In genomic region chr2:43279317-43279840, GRCh38 we compare ENCODE assay signal across 20 cellular contexts. TPM values are rescaled to one million over a fixed set of nuclear protein-coding genes. Genes with fewer than 3 reads are reported as not detected.
DNase-seq lines count a peak whose midpoint lies in the region; ATAC-seq and TF ChIP-seq lines count a peak whose summit lies in the region.
"Had no signal": no experiment of that assay in that cellular context is flagged by ENCODE, and none has a peak within 500 bp of the region (broad histone marks: within the 10 kb centered on the region; RNA-seq: fewer than 3 reads in every experiment).

No MANE protein-coding gene starts in this region.

- H3K27me3 ChIP-seq in OCI-LY3 (ENCODE audit: low read depth, low read length) (no peaks in the 10 kb centered on the region), psoas muscle (ENCODE audit: insufficient read depth in 3 of 3, low read length in 2 of 3) (no peaks in the 10 kb centered on the region)
- H3K27me3 ChIP-seq: BLaER1 had no signal

- DNase-seq in SIG-M5 treated with dmso at 0.1 percent for 504 hours (lab: John Stamatoyannopoulos, UW; ENCODE audit: unreplicated experiment) (peak; percentile 32), SIG-M5 (lab: John Stamatoyannopoulos, UW) (no peak), choroid plexus epithelial cell (ENCODE audit: low read depth) (no peak), psoas muscle (no peak), NCI-H2029 treated with DMSO at 0.1 percent for 48 hours (lab: John Stamatoyannopoulos, UW) (no peak)
- no peak for DNase-seq in activated CD4-positive, alpha-beta memory T cell treated with anti-CD3 and anti-CD28 coated beads, Interleukin-2, amount 10 ng/mL, durations not matched to agents 7 days and 5 days
- DNase-seq: 8988T; CD8-positive, alpha-beta memory T cell; DMS79 treated with DMSO at 0.1 percent for 48 hours; GOT3; NCI-H1105 treated with DMSO at 0.1 percent for 48 hours; NCI-H187; NCI-H345; NCI-H526 treated with DMSO at 0.1 percent for 48 hours; OCI-M1 had no signal

- H3K27me3 Mint-ChIP-seq in activated CD4-positive, alpha-beta memory T cell treated with anti-CD3 and anti-CD28 coated beads, Interleukin-2, amount 10 ng/mL, durations not matched to agents 7 days and 5 days = no peaks in the 10 kb centered on the region
- H3K27me3 Mint-ChIP-seq: CD8-positive, alpha-beta memory T cell had no signal

- no peak overlapping the region for H3K27ac ChIP-seq in OCI-LY3 (ENCODE audit: low read length)
- no peak overlapping the region for H3K27ac ChIP-seq in psoas muscle
- H3K27ac ChIP-seq: BLaER1, KMS-11, RWPE1 had no signal

- 90 to 97% (median 94%) methylated on average over 8 of the region's 8 CpGs for WGBS in psoas muscle, 3 donors

- no peak overlapping the region for H2AFZ ChIP-seq in OCI-LY3 (ENCODE audit: low read depth, low read length)

- H3K9me3 Mint-ChIP-seq in activated CD4-positive, alpha-beta memory T cell treated with anti-CD3 and anti-CD28 coated beads, Interleukin-2, amount 10 ng/mL, durations not matched to agents 7 days and 5 days = peaks cover 20% of the 10 kb centered on the region

- POLR2A ChIA-PET in activated CD4-positive, alpha-beta memory T cell treated with anti-CD3 and anti-CD28 coated beads, Interleukin-2, amount 10 ng/mL, durations not matched to agents 7 days and 5 days (lab: Charles Lee) = no interaction called here

- TF ChIP-seq CTCF in OCI-LY3 (IDR thresholded peaks at IDR 0.05; ENCODE audit: low read depth, low read length) = peak; percentile 27; the same call in 1 of the 2 replicates
- TF ChIP-seq CTCF in choroid plexus epithelial cell (conservative IDR thresholded peaks at IDR 0.05; ENCODE audit: low read depth, low read length) = peak; percentile 1
- TF ChIP-seq CTCF in psoas muscle (IDR thresholded peaks at IDR 0.05) = peak; percentile 12

- H3K4me3 Mint-ChIP-seq in activated CD4-positive, alpha-beta memory T cell treated with anti-CD3 and anti-CD28 coated beads, Interleukin-2, amount 10 ng/mL, durations not matched to agents 7 days and 5 days = no peak overlapping the region
- H3K4me3 Mint-ChIP-seq: CD8-positive, alpha-beta memory T cell had no signal

- H3K4me1 Mint-ChIP-seq in activated CD4-positive, alpha-beta memory T cell treated with anti-CD3 and anti-CD28 coated beads, Interleukin-2, amount 10 ng/mL, durations not matched to agents 7 days and 5 days = peaks cover 4% of the 10 kb centered on the region

- H3K4me3 ChIP-seq in OCI-LY3 (ENCODE audit: low read length) = no peak overlapping the region
- no peak overlapping the region for H3K4me3 ChIP-seq in choroid plexus epithelial cell (ENCODE audit: low read depth, low read length)
- H3K4me3 ChIP-seq in psoas muscle = no peak overlapping the region
- H3K4me3 ChIP-seq: BLaER1 had no signal

- H3K27ac Mint-ChIP-seq in activated CD4-positive, alpha-beta memory T cell treated with anti-CD3 and anti-CD28 coated beads, Interleukin-2, amount 10 ng/mL, durations not matched to agents 7 days and 5 days = no peak overlapping the region

- H3K36me3 ChIP-seq in OCI-LY3 (replicated peaks; ENCODE audit: low read depth, low read length) = peaks cover 29% of the 10 kb centered on the region
- H3K36me3 ChIP-seq in psoas muscle (ENCODE audit: insufficient read depth in 1 of 2, low read depth in 1 of 2) = peaks cover 0 to 23% of the 10 kb centered on the region in 2 donors

- H3K9me3 ChIP-seq in OCI-LY3 (ENCODE audit: insufficient read depth, low read length) (peaks cover 6% of the 10 kb centered on the region; the same call in 1 of the 2 replicates), psoas muscle (peaks cover 1% of the 10 kb centered on the region)

- peaks cover 48% of the 10 kb centered on the region for H3K36me3 Mint-ChIP-seq in activated CD4-positive, alpha-beta memory T cell treated with anti-CD3 and anti-CD28 coated beads, Interleukin-2, amount 10 ng/mL, durations not matched to agents 7 days and 5 days (ENCODE audit: low read depth)

- no peaks in the 10 kb centered on the region for H3K4me1 ChIP-seq in OCI-LY3 (ENCODE audit: low read length)
- H3K4me1 ChIP-seq in psoas muscle = peaks cover 20% of the 10 kb centered on the region
- H3K4me1 ChIP-seq: BLaER1 had no signal

- no peaks in the 10 kb centered on the region for H3K79me2 ChIP-seq in OCI-LY3 (ENCODE audit: low read length)

- CTCF ChIA-PET in activated CD4-positive, alpha-beta memory T cell treated with anti-CD3 and anti-CD28 coated beads, Interleukin-2, amount 10 ng/mL, durations not matched to agents 7 days and 5 days (lab: Charles Lee) = no interaction called here

- intact Hi-C loops in psoas muscle (cut with DNase I) = no loop called here

- peak in 1 of 4 donors; percentile 49 for ATAC-seq in psoas muscle
- ATAC-seq in GM21367 (IDR thresholded peaks at IDR 0.05; ENCODE audit: unreplicated experiment) = no peak

- H4K20me1 ChIP-seq in OCI-LY3 (ENCODE audit: insufficient read depth, low read length) = no peaks in the 10 kb centered on the region
- H4K20me1 ChIP-seq: BLaER1 had no signal

- H3K4me2 ChIP-seq in OCI-LY3 (ENCODE audit: low read length) = no peak overlapping the region
- H3K4me2 ChIP-seq: BLaER1, KMS-11 had no signal

- H3K9ac ChIP-seq in OCI-LY3 (ENCODE audit: low read length) = no peak overlapping the region
- H3K9ac ChIP-seq: BLaER1, KMS-11 had no signal

RNA-seq across cellular contexts. Expression of gene ZFP36L2, which starts 53.0 kb away (rescaled TPM):
- 100 to 1,000 TPM in 1 of 4 donors, 10 to 100 TPM in 3; 48.9 to 103 (median 71.4) TPM for total RNA-seq in psoas muscle
- polyA plus RNA-seq in psoas muscle = 10 to 100 TPM; 26.3 to 36.7 (median 34.5) TPM
- 100 to 1,000 TPM; 276 to 278 TPM for total RNA-seq in activated CD4-positive, alpha-beta memory T cell treated with anti-CD3 and anti-CD28 coated beads, Interleukin-2, amount 10 ng/mL, durations not matched to agents 7 days and 5 days
